In the genomic region with DNA sequence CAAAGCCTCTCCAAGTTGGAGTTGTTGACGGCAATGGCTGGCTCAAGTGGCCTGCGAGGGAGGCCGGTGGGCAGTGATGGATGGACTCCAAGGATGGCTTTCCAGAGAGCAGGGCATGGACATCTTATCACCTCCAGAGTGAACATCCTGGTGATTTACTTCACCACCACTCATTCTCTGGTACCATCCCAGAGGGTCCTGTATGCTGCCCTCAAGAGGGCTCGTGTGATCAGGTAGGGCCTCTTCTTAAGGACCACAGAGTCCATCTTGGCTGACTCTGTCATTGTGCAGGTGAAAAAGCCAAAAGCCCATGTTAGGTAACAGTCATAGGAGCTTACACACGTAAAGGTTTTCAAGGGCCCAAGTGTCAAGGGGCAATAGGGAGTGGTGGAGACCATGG, we compare ENCODE assay signal across 6 cellular contexts.
"Had no signal": no experiment of that assay in that cellular context is flagged by ENCODE, and none has a peak within 500 bp of the region (broad histone marks: within the 10 kb centered on the region; RNA-seq: fewer than 3 reads in every experiment).

No MANE protein-coding gene starts in this region.

- H3K4me1 Mint-ChIP-seq: IgD-negative memory B cell had no signal

- H3K4me3 ChIP-seq: K562 had no signal

- H3K27ac ChIP-seq: HL-60 had no signal

- ATAC-seq: HepG2, K562 had no signal

- DNase-seq: KBM-7, KG1 had no signal

- H3K4me3 Mint-ChIP-seq: IgD-negative memory B cell had no signal

- H3K27me3 Mint-ChIP-seq: IgD-negative memory B cell had no signal

- H3K27ac Mint-ChIP-seq: IgD-negative memory B cell had no signal

- H3K36me3 Mint-ChIP-seq: IgD-negative memory B cell had no signal
